ENCODE assay signal across 13 cellular contexts in genomic region chr7:25149844-25150243, GRCh38.
"Had no signal": no experiment of that assay in that cellular context is flagged by ENCODE, and none has a peak within 500 bp of the region (broad histone marks: within the 10 kb centered on the region; RNA-seq: fewer than 3 reads in every experiment).

No MANE protein-coding gene starts in this region.

- H3K27me3 ChIP-seq: cardiac muscle cell, ovary, stomach had no signal

- H3K4me3 Mint-ChIP-seq: activated T-helper 1 cell treated with anti-CD3 and anti-CD28 coated beads, Interleukin-12 subunit alpha, Interleukin-12 subunit beta, Interleukin-2, Interleukin-4 antibody, amounts not matched to agents 30 ng/mL and 10 ng/mL and 1 ng/mL, durations not matched to agents 14 hours and 24 hours and 36 hours; immature natural killer cell had no signal

- H3K9me3 Mint-ChIP-seq: activated T-helper 1 cell treated with anti-CD3 and anti-CD28 coated beads, Interleukin-12 subunit alpha, Interleukin-12 subunit beta, Interleukin-2, Interleukin-4 antibody, amounts not matched to agents 30 ng/mL and 10 ng/mL and 1 ng/mL, durations not matched to agents 14 hours and 24 hours and 36 hours; immature natural killer cell had no signal

- H3K27ac Mint-ChIP-seq: activated T-helper 1 cell treated with anti-CD3 and anti-CD28 coated beads, Interleukin-12 subunit alpha, Interleukin-12 subunit beta, Interleukin-2, Interleukin-4 antibody, amounts not matched to agents 30 ng/mL and 10 ng/mL and 1 ng/mL, durations not matched to agents 14 hours and 24 hours and 36 hours; immature natural killer cell had no signal

- H3K9me3 ChIP-seq: ovary, stomach had no signal

- DNase-seq: activated CD4-positive, CD25-positive, alpha-beta regulatory T cell treated with anti-CD3 and anti-CD28 coated beads, Interleukin-2, amount 50 U/mL, for 72 hours; activated CD8-positive, alpha-beta memory T cell treated with anti-CD3 and anti-CD28 coated beads, Interleukin-2, amount 50 U/mL, for 48 hours; activated naive CD4-positive, alpha-beta T cell; immature natural killer cell; ovary; stomach; T-helper 1 cell; T1000 had no signal

- H3K27ac ChIP-seq: cardiac muscle cell, ovary, stomach had no signal

- H3K4me3 ChIP-seq: cardiac muscle cell, ovary, stomach had no signal

- H3K4me1 Mint-ChIP-seq: immature natural killer cell had no signal

- ATAC-seq: esophagus mucosa, sciatic nerve had no signal

- FAIRE-seq: astrocyte had no signal

- H3K4me1 ChIP-seq: stomach had no signal

- H3K36me3 ChIP-seq: cardiac muscle cell, ovary had no signal
